1 cellular context compared by ENCODE assay signal in genomic region chr11:67356867-67357561, GRCh38.
TF ChIP-seq lines count a peak whose summit lies in the region.

No MANE protein-coding gene starts in this region.

TF ChIP-seq in HEK293, 187 proteins besides CTCF, POLR2A, EP300 and RAD21 (continued from another document):
- TF ChIP-seq, protein P1, sequence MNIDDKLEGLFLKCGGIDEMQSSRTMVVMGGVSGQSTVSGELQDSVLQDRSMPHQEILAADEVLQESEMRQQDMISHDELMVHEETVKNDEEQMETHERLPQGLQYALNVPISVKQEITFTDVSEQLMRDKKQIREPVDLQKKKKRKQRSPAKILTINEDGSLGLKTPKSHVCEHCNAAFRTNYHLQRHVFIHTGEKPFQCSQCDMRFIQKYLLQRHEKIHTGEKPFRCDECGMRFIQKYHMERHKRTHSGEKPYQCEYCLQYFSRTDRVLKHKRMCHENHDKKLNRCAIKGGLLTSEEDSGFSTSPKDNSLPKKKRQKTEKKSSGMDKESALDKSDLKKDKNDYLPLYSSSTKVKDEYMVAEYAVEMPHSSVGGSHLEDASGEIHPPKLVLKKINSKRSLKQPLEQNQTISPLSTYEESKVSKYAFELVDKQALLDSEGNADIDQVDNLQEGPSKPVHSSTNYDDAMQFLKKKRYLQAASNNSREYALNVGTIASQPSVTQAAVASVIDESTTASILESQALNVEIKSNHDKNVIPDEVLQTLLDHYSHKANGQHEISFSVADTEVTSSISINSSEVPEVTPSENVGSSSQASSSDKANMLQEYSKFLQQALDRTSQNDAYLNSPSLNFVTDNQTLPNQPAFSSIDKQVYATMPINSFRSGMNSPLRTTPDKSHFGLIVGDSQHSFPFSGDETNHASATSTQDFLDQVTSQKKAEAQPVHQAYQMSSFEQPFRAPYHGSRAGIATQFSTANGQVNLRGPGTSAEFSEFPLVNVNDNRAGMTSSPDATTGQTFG (tag by site-specific recombination; IDR thresholded peaks at IDR 0.05; ENCODE audit: borderline replicate concordance), result no peak
- no peak for TF ChIP-seq KLF10 (tag by site-specific recombination; IDR thresholded peaks at IDR 0.05)
TF ChIP-seq in HEK293: peak in this region for 10.
